9 cellular contexts compared by ENCODE assay signal in genomic region chr4:83276299-83277040, GRCh38. TPM values are rescaled to one million over a fixed set of nuclear protein-coding genes. Genes with fewer than 3 reads are reported as not detected.
DNase-seq lines count a peak whose midpoint lies in the region; ATAC-seq and TF ChIP-seq lines count a peak whose summit lies in the region.
"Had no signal": no experiment of that assay in that cellular context is flagged by ENCODE, and none has a peak within 500 bp of the region (broad histone marks: within the 10 kb centered on the region; RNA-seq: fewer than 3 reads in every experiment).

No MANE protein-coding gene starts in this region.

- TF ChIP-seq CTCF in GM12865 (IDR thresholded peaks at IDR 0.05; ENCODE audit: insufficient read depth, low read depth, low read length, missing control alignments) (no peak), SU-DHL-6 (IDR thresholded peaks at IDR 0.05; ENCODE audit: insufficient read depth, low read length, poor library complexity, severe bottlenecking) (no peak), colonic mucosa (IDR thresholded peaks at IDR 0.05) (no peak), glutamatergic neuron (IDR thresholded peaks at IDR 0.05; ENCODE audit: partially characterized antibody, unreplicated experiment) (no peak)

- H3K36me3 Mint-ChIP-seq in glutamatergic neuron (ENCODE audit: unreplicated experiment), result no peaks in the 10 kb centered on the region

- no peak overlapping the region for H3K27ac Mint-ChIP-seq in glutamatergic neuron (ENCODE audit: unreplicated experiment)

- intact Hi-C loops in colonic mucosa (cut with DNase I), result no loop called here

- H3K4me3 Mint-ChIP-seq in glutamatergic neuron (ENCODE audit: unreplicated experiment), result no peak overlapping the region

- no peaks in the 10 kb centered on the region for H3K27me3 Mint-ChIP-seq in glutamatergic neuron (ENCODE audit: unreplicated experiment)

- H3F3A ChIP-seq in SU-DHL-6 (ENCODE audit: insufficient read depth), result no peaks in the 10 kb centered on the region

- H3K9me3 ChIP-seq in SU-DHL-6 (ENCODE audit: insufficient read depth, low read length) (no peaks in the 10 kb centered on the region), colonic mucosa (no peaks in the 10 kb centered on the region)

- H3K4me1 Mint-ChIP-seq in glutamatergic neuron (ENCODE audit: low read depth, unreplicated experiment), result no peaks in the 10 kb centered on the region

- H3K9ac ChIP-seq in SU-DHL-6 (ENCODE audit: low read length), result no peak overlapping the region
- H3K9ac ChIP-seq in colonic mucosa (ENCODE audit: low read depth in 2 of 2, low read length in 2 of 2), result no peak overlapping the region

- H3K4me3 ChIP-seq in GM12865 (ENCODE audit: low read depth, low read length) (no peak overlapping the region), SU-DHL-6 (ENCODE audit: insufficient read depth, low read length, poor library complexity, severe bottlenecking) (no peak overlapping the region), colonic mucosa (no peak overlapping the region)

- ATAC-seq in GM19397 (IDR thresholded peaks at IDR 0.05; ENCODE audit: unreplicated experiment), result peak; percentile 79
- ATAC-seq in HG03045 (IDR thresholded peaks at IDR 0.05; ENCODE audit: unreplicated experiment), result peak; percentile 69

- H2AFZ ChIP-seq in SU-DHL-6 (ENCODE audit: low read depth, low read length, severe bottlenecking), result no peak overlapping the region

- H3K9me2 ChIP-seq in SU-DHL-6 (replicated peaks; ENCODE audit: insufficient read depth, low read length), result no peaks in the 10 kb centered on the region

- H3K27me3 ChIP-seq in SU-DHL-6 (ENCODE audit: low read length) (no peaks in the 10 kb centered on the region), colonic mucosa (no peaks in the 10 kb centered on the region)

- H3K4me1 ChIP-seq in colonic mucosa, result no peaks in the 10 kb centered on the region

- H3K36me3 ChIP-seq in SU-DHL-6 (ENCODE audit: low read length), result peaks cover 7% of the 10 kb centered on the region; the same call in 1 of the 2 replicates
- no peaks in the 10 kb centered on the region for H3K36me3 ChIP-seq in colonic mucosa

- H3K4me2 ChIP-seq in SU-DHL-6 (ENCODE audit: low read depth, low read length, poor library complexity, severe bottlenecking), result peak overlapping the region; percentile 17

- H3K27ac ChIP-seq in SU-DHL-6 (ENCODE audit: low read depth, low read length), result no peak overlapping the region
- H3K27ac ChIP-seq in colonic mucosa, result no peak overlapping the region

- DNase-seq in GM12865 (ENCODE audit: low read depth) (peak; percentile 69), dedifferentiated amniotic fluid mesenchymal stem cell (ENCODE audit: extremely low spot score) (no peak), colonic mucosa (no peak), glutamatergic neuron (no peak), NCI-H226 (no peak)
- DNase-seq: DMS79 treated with DMSO at 0.1 percent for 48 hours had no signal

- H3K79me2 ChIP-seq in SU-DHL-6 (ENCODE audit: insufficient read depth, low read length), result peaks cover 4% of the 10 kb centered on the region; the same call in 1 of the 2 replicates

- H4K20me1 ChIP-seq in SU-DHL-6 (ENCODE audit: low read depth, low read length), result no peaks in the 10 kb centered on the region

- no peaks in the 10 kb centered on the region for H3K9me3 Mint-ChIP-seq in glutamatergic neuron (ENCODE audit: unreplicated experiment)

RNA-seq across cellular contexts. Expression of gene COQ2, which starts 8.1 kb away (rescaled TPM):
- total RNA-seq in colonic mucosa (10 to 100 TPM; 23.4 to 28.3 TPM), glutamatergic neuron (ENCODE audit: unreplicated experiment) (5.3 TPM)

RNA-seq across cellular contexts. Expression of gene HPSE, which starts 58.2 kb away (rescaled TPM):
- total RNA-seq in colonic mucosa (10 to 100 TPM; 11.7 to 16.7 TPM), glutamatergic neuron (ENCODE audit: unreplicated experiment) (1.8 TPM)
